ENCODE assay signal across 1 cellular context in the genomic region with DNA sequence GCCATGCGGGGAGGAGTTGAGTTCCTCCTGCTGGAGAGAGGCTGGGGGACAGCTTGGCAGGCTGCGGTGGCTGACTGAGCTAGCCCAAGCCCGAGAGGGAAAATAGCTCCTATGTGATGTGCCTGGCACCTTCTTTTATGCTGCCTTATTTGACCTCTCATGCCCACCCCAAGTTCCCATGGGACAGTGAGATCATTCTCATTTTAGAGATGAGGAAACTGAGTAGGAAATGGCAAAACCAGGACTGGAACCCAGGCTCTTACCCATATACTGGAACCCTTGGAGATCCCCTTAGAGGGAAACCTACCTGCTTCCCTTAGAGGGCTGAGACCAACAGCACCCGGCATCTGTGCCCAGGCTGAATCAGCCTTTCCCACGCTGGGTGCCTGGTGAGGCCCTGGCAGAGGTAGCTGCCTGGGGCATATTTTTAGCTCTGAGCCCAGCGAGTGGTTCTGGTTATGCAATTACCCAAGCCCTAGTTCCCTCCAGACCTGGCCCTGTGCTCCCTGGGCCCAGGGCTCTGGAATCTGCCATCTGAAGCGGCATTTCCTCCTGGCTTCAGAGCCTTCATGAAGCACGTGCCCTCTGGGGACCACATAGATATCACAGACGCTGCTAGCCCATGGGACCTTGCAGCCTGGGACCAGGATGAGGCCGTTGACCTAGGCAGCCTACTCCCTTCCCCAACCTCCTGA.
TF ChIP-seq lines count a peak whose summit lies in the region.

No MANE protein-coding gene starts in this region.

TF ChIP-seq in HepG2, 621 proteins besides CTCF, POLR2A, EP300 and RAD21:
- no peak for TF ChIP-seq ZNF614 (CRISPR knock-in tag; IDR thresholded peaks at IDR 0.05; ENCODE audit: borderline replicate concordance)
- peak; percentile 63 for TF ChIP-seq AGO2 (optimal IDR thresholded peaks at IDR 0.05; ENCODE audit: low read depth, low read length)
- no peak for TF ChIP-seq DMAP1 (CRISPR knock-in tag; IDR thresholded peaks at IDR 0.05)
- no peak for TF ChIP-seq ARID5B (CRISPR knock-in tag; IDR thresholded peaks at IDR 0.05)
- no peak for TF ChIP-seq RBM39 (IDR thresholded peaks at IDR 0.05; ENCODE audit: low read depth, low read length, poor library complexity, severe bottlenecking)
